Comparison of ENCODE assay signal across 3 cellular contexts in genomic region chr22:38901111-38901641, GRCh38.
TF ChIP-seq lines count a peak whose summit lies in the region.

No MANE protein-coding gene starts in this region.

TF ChIP-seq in SK-N-SH, 30 proteins besides CTCF, POLR2A, EP300 and RAD21:
- peak; percentile 89 for TF ChIP-seq RCOR1 (IDR thresholded peaks at IDR 0.05; ENCODE audit: low read length)
- no peak for TF ChIP-seq CHD2 (IDR thresholded peaks at IDR 0.05; ENCODE audit: low read length, partially characterized antibody)
- no peak for TF ChIP-seq SMC3 (IDR thresholded peaks at IDR 0.05; ENCODE audit: low read depth, low read length)
- no peak for TF ChIP-seq FOXJ3 (CRISPR knock-in tag; IDR thresholded peaks at IDR 0.05)

TF ChIP-seq in SK-N-SH treated with all-trans-retinoic acid at 6 μM for 48 hours, 23 proteins besides CTCF, POLR2A, EP300 and RAD21:
- TF ChIP-seq ESRRG (CRISPR knock-in tag; IDR thresholded peaks at IDR 0.05), result no peak
- no peak for TF ChIP-seq CSRNP3 (CRISPR knock-in tag; IDR thresholded peaks at IDR 0.05)
- TF ChIP-seq ZNF8 (CRISPR knock-in tag; IDR thresholded peaks at IDR 0.05), result no peak
- TF ChIP-seq TCF4 (CRISPR knock-in tag; IDR thresholded peaks at IDR 0.05; ENCODE audit: borderline replicate concordance), result no peak
- no peak for TF ChIP-seq GLIS3 (CRISPR knock-in tag; IDR thresholded peaks at IDR 0.05)
- no peak for TF ChIP-seq ZNF70 (CRISPR knock-in tag; IDR thresholded peaks at IDR 0.05)
- no peak for TF ChIP-seq CSDC2 (CRISPR knock-in tag; IDR thresholded peaks at IDR 0.05)
- TF ChIP-seq SNAI2 (CRISPR knock-in tag; IDR thresholded peaks at IDR 0.05), result no peak
- TF ChIP-seq PPARA (CRISPR knock-in tag; IDR thresholded peaks at IDR 0.05; ENCODE audit: borderline replicate concordance), result no peak
TF ChIP-seq in SK-N-SH treated with all-trans-retinoic acid at 6 μM for 48 hours: peak in this region for 0.

TF ChIP-seq in K562, 482 proteins besides CTCF, POLR2A, EP300 and RAD21:
- TF ChIP-seq ELF1 (tag; IDR thresholded peaks at IDR 0.05) (no peak), HMBOX1 (IDR thresholded peaks at IDR 0.05) (0 out of 2 replicates have a peak, but pooled peaks have one; percentile 11)
